17 cellular contexts compared by ENCODE assay signal in genomic region chr12:49552014-49552413, GRCh38. TPM values are rescaled to one million over a fixed set of nuclear protein-coding genes. Genes with fewer than 3 reads are reported as not detected.
DNase-seq lines count a peak whose midpoint lies in the region; ATAC-seq and TF ChIP-seq lines count a peak whose summit lies in the region.
"Had no signal": no experiment of that assay in that cellular context is flagged by ENCODE, and none has a peak within 500 bp of the region (broad histone marks: within the 10 kb centered on the region; RNA-seq: fewer than 3 reads in every experiment).

No MANE protein-coding gene starts in this region.

- H3K9me3 ChIP-seq in T-helper 17 cell (ENCODE audit: control insufficient read depth, low read length, poor library complexity, severe bottlenecking) = no peaks in the 10 kb centered on the region
- H3K9me3 ChIP-seq in psoas muscle = no peaks in the 10 kb centered on the region
- H3K9me3 ChIP-seq in MM.1S (replicated peaks; ENCODE audit: insufficient read depth, low read length) = no peaks in the 10 kb centered on the region
- H3K9me3 ChIP-seq: gastroesophageal sphincter, SJCRH30, thyroid gland had no signal

- no peak overlapping the region for H3K4me2 ChIP-seq in MM.1S (ENCODE audit: low read depth, low read length)

- 23 to 36% (median 32%) methylated on average over 7 of the region's 7 CpGs for WGBS in psoas muscle, 3 donors

- peaks cover 19% of the 10 kb centered on the region for H3K4me1 ChIP-seq in psoas muscle
- H3K4me1 ChIP-seq in MM.1S (ENCODE audit: low read length) = no peaks in the 10 kb centered on the region
- H3K4me1 ChIP-seq: SJCRH30 had no signal

- TF ChIP-seq CTCF in psoas muscle (IDR thresholded peaks at IDR 0.05) (no peak), MM.1S (IDR thresholded peaks at IDR 0.05; ENCODE audit: low read length) (no peak), natural killer cell (IDR thresholded peaks at IDR 0.05) (no peak)

- H3K4me1 Mint-ChIP-seq in T-helper 17 cell (peaks cover 22% of the 10 kb centered on the region), natural killer cell (peaks cover 0 to 11% of the 10 kb centered on the region in 2 donors)

- H3F3A ChIP-seq in MM.1S (ENCODE audit: insufficient read depth, low read length) = no peaks in the 10 kb centered on the region

- no peak overlapping the region for H3K9ac ChIP-seq in MM.1S (ENCODE audit: low read length)

- no peaks in the 10 kb centered on the region for H3K79me2 ChIP-seq in MM.1S (ENCODE audit: low read length)

- H3K4me3 ChIP-seq in psoas muscle (no peak overlapping the region), MM.1S (ENCODE audit: low read length) (no peak overlapping the region)
- H3K4me3 ChIP-seq: gastroesophageal sphincter, SJCRH30, thyroid gland had no signal

- H3K27me3 ChIP-seq in psoas muscle (ENCODE audit: insufficient read depth in 3 of 3, low read length in 2 of 3) = peaks cover 0 to 16% (median 0%) of the 10 kb centered on the region in 3 donors
- H3K27me3 ChIP-seq in MM.1S (replicated peaks; ENCODE audit: insufficient read depth, low read length) = peaks cover 54% of the 10 kb centered on the region
- H3K27me3 ChIP-seq: thyroid gland had no signal

- H3K27me3 Mint-ChIP-seq in T-helper 17 cell = peaks cover 13% of the 10 kb centered on the region
- H3K27me3 Mint-ChIP-seq in natural killer cell (ENCODE audit: low read depth in 2 of 2) = peaks cover 0 to 17% of the 10 kb centered on the region in 2 donors

- no peak for ATAC-seq in T-helper 17 cell
- ATAC-seq in psoas muscle = peak; percentile 77 to 90 (median 88)
- ATAC-seq in natural killer cell = no peak
- ATAC-seq: CD8-positive, alpha-beta T cell; gastroesophageal sphincter; naive thymus-derived CD4-positive, alpha-beta T cell had no signal

- peak; percentile 25 for DNase-seq in H4 (ENCODE audit: low spot score)
- no peak for DNase-seq in T-helper 17 cell
- peak; percentile 77 for DNase-seq in cardiac septum (ENCODE audit: low spot score)
- peak; percentile 59 to 84 for DNase-seq in psoas muscle
- no peak for DNase-seq in pons (ENCODE audit: low spot score)
- DNase-seq in UCSD-AML1 (lab: John Stamatoyannopoulos, UW; ENCODE audit: unreplicated experiment) = no peak
- no peak for DNase-seq in MM.1S
- DNase-seq in natural killer cell = no peak
- DNase-seq: activated CD8-positive, alpha-beta memory T cell treated with anti-CD3 and anti-CD28 coated beads, Interleukin-2, amount 50 U/mL, for 4 hours; CD8-positive, alpha-beta T cell; islet precursor cell; naive thymus-derived CD4-positive, alpha-beta T cell; NCI-H526 treated with DMSO at 0.1 percent for 48 hours; SJCRH30 had no signal

- H3K36me3 ChIP-seq in psoas muscle (ENCODE audit: insufficient read depth in 1 of 2, low read depth in 1 of 2) (peaks cover 0 to 16% of the 10 kb centered on the region in 2 donors), MM.1S (replicated peaks; ENCODE audit: insufficient read depth, low read length) (no peaks in the 10 kb centered on the region)

- no peaks in the 10 kb centered on the region for H3K9me2 ChIP-seq in MM.1S (replicated peaks; ENCODE audit: insufficient read depth, low read length)

- no peaks in the 10 kb centered on the region for H3K36me3 Mint-ChIP-seq in T-helper 17 cell (ENCODE audit: low read depth)
- no peaks in the 10 kb centered on the region for H3K36me3 Mint-ChIP-seq in natural killer cell

- intact Hi-C loops in cardiac septum (cut with DNase I) (no loop called here), psoas muscle (cut with DNase I) (no loop called here), natural killer cell (cut with micrococcal nuclease) (no loop called here)

- H3K4me3 Mint-ChIP-seq in T-helper 17 cell (no peak overlapping the region), natural killer cell (no peak overlapping the region)
- H3K4me3 Mint-ChIP-seq: CD8-positive, alpha-beta T cell; naive thymus-derived CD4-positive, alpha-beta T cell had no signal

- H3K27ac ChIP-seq in psoas muscle = peak overlapping the region; percentile 58
- H3K27ac ChIP-seq in MM.1S (ENCODE audit: low read length) = no peak overlapping the region
- H3K27ac ChIP-seq: gastroesophageal sphincter, SJCRH30, thyroid gland, VCaP had no signal

- H2AFZ ChIP-seq in MM.1S (ENCODE audit: low read length) = no peak overlapping the region

- H3K27ac Mint-ChIP-seq in T-helper 17 cell (peak overlapping the region; percentile 32), natural killer cell (no peak overlapping the region)
- H3K27ac Mint-ChIP-seq: CD8-positive, alpha-beta T cell had no signal

- H4K20me1 ChIP-seq in MM.1S (ENCODE audit: insufficient read depth, low read length) = no peaks in the 10 kb centered on the region

- no peaks in the 10 kb centered on the region for H3K9me3 Mint-ChIP-seq in natural killer cell
- H3K9me3 Mint-ChIP-seq: CD8-positive, alpha-beta T cell; naive thymus-derived CD4-positive, alpha-beta T cell had no signal

RNA-seq across cellular contexts. Expression of gene KCNH3, which starts 13.2 kb away (rescaled TPM):
- total RNA-seq in H4 (2014; rRNA removed; shearing (Covaris generic)) = 0.70 and 1.6 TPM in 2 replicates
- total RNA-seq in T-helper 17 cell = 1 to 10 TPM; 2.7 to 3.1 TPM
- total RNA-seq in cardiac septum = 0.97 TPM
- total RNA-seq in psoas muscle = under 1 TPM in 2 of 4 donors, not detected in 2; 0.04 to 0.32 TPM
- polyA plus RNA-seq in psoas muscle = under 1 TPM in 2 of 3 donors, not detected in 1; 0.04 to 0.07 TPM
- total RNA-seq in natural killer cell = 1 to 10 TPM; 1.2 to 1.7 (median 1.6) TPM

RNA-seq across cellular contexts. Expression of gene MCRS1, which starts 15.9 kb away (rescaled TPM):
- 71.7 and 77.8 TPM in 2 replicates for total RNA-seq in H4 (2014; rRNA removed; shearing (Covaris generic))
- 10 to 100 TPM; 78.0 to 92.2 TPM for total RNA-seq in T-helper 17 cell
- 118 TPM for total RNA-seq in cardiac septum
- 10 to 100 TPM; 39.1 to 82.3 (median 55.1) TPM for total RNA-seq in psoas muscle
- 10 to 100 TPM; 24.3 to 54.9 (median 31.9) TPM for polyA plus RNA-seq in psoas muscle
- total RNA-seq in natural killer cell = 10 to 100 TPM; 78.4 to 96.5 (median 83.9) TPM

RNA-seq across cellular contexts. Expression of gene FAM186B, which starts 53.4 kb away (rescaled TPM):
- 0.39 and 3.8 TPM in 2 replicates for total RNA-seq in H4 (2014; rRNA removed; shearing (Covaris generic))
- total RNA-seq in T-helper 17 cell (under 1 TPM; 0.37 to 0.39 TPM), cardiac septum (0.48 TPM), psoas muscle (under 1 TPM; 0.44 to 0.63 (median 0.46) TPM), natural killer cell (under 1 TPM; 0.56 to 0.85 (median 0.77) TPM)
- under 1 TPM; 0.04 to 1.00 (median 0.23) TPM for polyA plus RNA-seq in psoas muscle

Comparison
In these comparisons a context has a peak if more than half of its experiments do, and no peak if none do; other contexts are left out.
1. DNase-seq: peak in H4 (single experiment), cardiac septum (single experiment) and psoas muscle (2 of 2); none in T-helper 17 cell (0 of 3), pons (single experiment), UCSD-AML1 (single experiment), MM.1S (single experiment) and natural killer cell (single experiment).
2. ATAC-seq: peak in psoas muscle (4 of 4); none in T-helper 17 cell (single experiment) and natural killer cell (0 of 3).